Comparison of ENCODE assay signal across 18 cellular contexts in genomic region chr10:19658622-19659233, GRCh38.
"Had no signal": no experiment of that assay in that cellular context is flagged by ENCODE, and none has a peak within 500 bp of the region (broad histone marks: within the 10 kb centered on the region; RNA-seq: fewer than 3 reads in every experiment).

No MANE protein-coding gene starts in this region.

- H3K27ac ChIP-seq: breast epithelium, esophagus squamous epithelium, hepatocyte, psoas muscle, sigmoid colon, SK-N-MC, spleen had no signal

- H3K27me3 Mint-ChIP-seq: activated CD4-positive, alpha-beta memory T cell treated with anti-CD3 and anti-CD28 coated beads for 36 hours; activated CD4-positive, alpha-beta T cell treated with anti-CD3 and anti-CD28 coated beads for 36 hours; activated naive CD8-positive, alpha-beta T cell; effector memory CD8-positive, alpha-beta T cell; memory B cell; stimulated activated memory B cell treated with anti-CD40 and anti-IgM and Interleukin-4, amounts not matched to agents 10 μg/mL and 1 μg/mL and 100 μg/mL, for 72 hours; T-cell had no signal

- H3K4me3 Mint-ChIP-seq: activated CD4-positive, alpha-beta memory T cell treated with anti-CD3 and anti-CD28 coated beads for 36 hours; activated CD4-positive, alpha-beta T cell treated with anti-CD3 and anti-CD28 coated beads for 36 hours; activated naive CD8-positive, alpha-beta T cell; effector memory CD8-positive, alpha-beta T cell; memory B cell; stimulated activated memory B cell treated with anti-CD40 and anti-IgM and Interleukin-4, amounts not matched to agents 10 μg/mL and 1 μg/mL and 100 μg/mL, for 72 hours; T-cell; WTC11 had no signal

- H3K4me2 ChIP-seq: hepatocyte had no signal

- H3K4me1 Mint-ChIP-seq: activated CD4-positive, alpha-beta T cell treated with anti-CD3 and anti-CD28 coated beads for 36 hours; memory B cell; stimulated activated memory B cell treated with anti-CD40 and anti-IgM and Interleukin-4, amounts not matched to agents 10 μg/mL and 1 μg/mL and 100 μg/mL, for 72 hours; T-cell; WTC11 had no signal

- H3K9me3 Mint-ChIP-seq: memory B cell; stimulated activated memory B cell treated with anti-CD40 and anti-IgM and Interleukin-4, amounts not matched to agents 10 μg/mL and 1 μg/mL and 100 μg/mL, for 72 hours had no signal

- H3K79me2 ChIP-seq: hepatocyte had no signal

- ATAC-seq: activated CD4-positive, alpha-beta T cell treated with anti-CD3 and anti-CD28 coated beads for 36 hours; effector memory CD8-positive, alpha-beta T cell; psoas muscle; stimulated activated memory B cell treated with anti-CD40 and anti-IgM and Interleukin-4, amounts not matched to agents 10 μg/mL and 1 μg/mL and 100 μg/mL, for 72 hours; T-cell; WTC11 had no signal

- H3K4me1 ChIP-seq: breast epithelium, esophagus squamous epithelium, psoas muscle, spleen had no signal

- H3K36me3 Mint-ChIP-seq: activated CD4-positive, alpha-beta memory T cell treated with anti-CD3 and anti-CD28 coated beads for 36 hours; activated naive CD8-positive, alpha-beta T cell; memory B cell; stimulated activated memory B cell treated with anti-CD40 and anti-IgM and Interleukin-4, amounts not matched to agents 10 μg/mL and 1 μg/mL and 100 μg/mL, for 72 hours; T-cell; WTC11 had no signal

- H2AFZ ChIP-seq: hepatocyte had no signal

- H3K27me3 ChIP-seq: breast epithelium, esophagus squamous epithelium, hepatocyte, sigmoid colon, spleen had no signal

- H3K4me3 ChIP-seq: breast epithelium, esophagus squamous epithelium, hepatocyte, psoas muscle, sigmoid colon, SK-N-MC, spleen had no signal

- H3K9me3 ChIP-seq: breast epithelium, esophagus squamous epithelium, psoas muscle, spleen had no signal

- DNase-seq: activated CD4-positive, alpha-beta memory T cell treated with anti-CD3 and anti-CD28 coated beads for 36 hours; activated CD4-positive, alpha-beta T cell treated with anti-CD3 and anti-CD28 coated beads for 36 hours; dermis blood vessel endothelial cell; effector memory CD8-positive, alpha-beta T cell; esophagus squamous epithelium; islet precursor cell; psoas muscle; sigmoid colon; spleen; stimulated activated CD4-positive, alpha-beta T cell treated with anti-CD3 and anti-CD28 coated beads, Interleukin-4, amount 100 ng/mL, for 4 hours; T-cell had no signal

- H3K36me3 ChIP-seq: breast epithelium, esophagus squamous epithelium, sigmoid colon, spleen had no signal

- H3K27ac Mint-ChIP-seq: activated CD4-positive, alpha-beta memory T cell treated with anti-CD3 and anti-CD28 coated beads for 36 hours; activated CD4-positive, alpha-beta T cell treated with anti-CD3 and anti-CD28 coated beads for 36 hours; activated naive CD8-positive, alpha-beta T cell; effector memory CD8-positive, alpha-beta T cell; memory B cell; stimulated activated memory B cell treated with anti-CD40 and anti-IgM and Interleukin-4, amounts not matched to agents 10 μg/mL and 1 μg/mL and 100 μg/mL, for 72 hours; T-cell; WTC11 had no signal
